27 cellular contexts compared by ENCODE assay signal in the genomic region with DNA sequence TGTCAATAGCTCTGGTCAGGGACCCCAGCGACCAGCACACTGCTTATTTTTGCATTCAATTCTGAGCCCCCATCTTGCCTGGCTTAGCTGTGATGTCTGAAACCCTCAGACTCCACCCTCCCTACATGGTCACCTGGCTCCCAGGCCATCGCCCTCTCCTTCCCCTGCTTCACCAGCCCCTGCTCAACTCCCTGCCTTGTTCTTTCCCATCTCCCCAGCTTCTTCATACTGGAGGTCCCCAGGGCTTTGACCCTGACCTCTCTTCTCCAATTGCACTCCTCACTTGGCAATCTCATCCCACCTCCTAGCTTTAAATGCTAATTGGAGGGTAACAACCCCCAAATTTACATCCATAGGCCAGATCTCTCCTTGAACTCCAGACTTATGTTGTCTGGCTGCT.
"Had no signal": no experiment of that assay in that cellular context is flagged by ENCODE, and none has a peak within 500 bp of the region (broad histone marks: within the 10 kb centered on the region; RNA-seq: fewer than 3 reads in every experiment).

No MANE protein-coding gene starts in this region.

- FAIRE-seq: urothelium cell line had no signal

- ATAC-seq: stimulated activated effector memory CD8-positive, alpha-beta T cell treated with anti-CD3 and anti-CD28 coated beads, Interleukin-12 subunit alpha, Interleukin-12 subunit beta, amount 100 ng/mL, for 72 hours; stimulated activated memory B cell treated with anti-CD40 and anti-IgM and Interleukin-4, amounts not matched to agents 10 μg/mL and 1 μg/mL and 100 μg/mL, for 72 hours; stimulated activated naive B cell treated with anti-CD40 and anti-IgM and Interleukin-4, amounts not matched to agents 10 μg/mL and 1 μg/mL and 100 μg/mL, for 72 hours; stimulated activated naive CD8-positive, alpha-beta T cell treated with anti-CD3 and anti-CD28 coated beads, Interleukin-15, amount 100 ng/mL, for 72 hours; stimulated activated naive CD8-positive, alpha-beta T cell treated with anti-CD3 and anti-CD28 coated beads, Interleukin-15, Interleukin-2, amounts not matched to agents 100 U/mL and 50 U/mL, for 24 hours; upper lobe of right lung had no signal

- H3K9me3 ChIP-seq: suprapubic skin, testis, thoracic aorta, thyroid gland, tibial artery, upper lobe of right lung, uterus, vagina had no signal

- H3K27me3 ChIP-seq: stomach, suprapubic skin, testis, thyroid gland, tibial nerve, transverse colon, upper lobe of left lung, uterus, vagina had no signal

- H3K4me1 ChIP-seq: suprapubic skin, testis, thyroid gland, tibial artery, tibial nerve, transverse colon, upper lobe of left lung, upper lobe of right lung, uterus, vagina had no signal

- H3K4me3 ChIP-seq: stomach, suprapubic skin, testis, thoracic aorta, thyroid gland, tibial artery, tibial nerve, transverse colon, upper lobe of left lung, upper lobe of right lung, uterus, vagina had no signal

- H3K36me3 ChIP-seq: stomach, suprapubic skin, thoracic aorta, thyroid gland, tibial artery, tibial nerve, transverse colon, upper lobe of left lung, upper lobe of right lung, uterus, vagina had no signal

- DNase-seq: stimulated activated CD4-positive, alpha-beta T cell treated with anti-CD3 and anti-CD28 coated beads, Interleukin-2, amount 100 ng/mL, for 48 hours; stimulated activated CD4-positive, alpha-beta T cell treated with anti-CD3 and anti-CD28 coated beads, Interleukin-4, amount 100 ng/mL, for 1 hour; stimulated activated CD4-positive, alpha-beta T cell treated with anti-CD3 and anti-CD28 coated beads, Interleukin-4, amount 100 ng/mL, for 24 hours; stimulated activated CD4-positive, alpha-beta T cell treated with anti-CD3 and anti-CD28 coated beads, Interleukin-4, amount 100 ng/mL, for 4 hours; stimulated activated CD8-positive, alpha-beta memory T cell treated with anti-CD3 and anti-CD28 coated beads, Interleukin-4, amount 100 ng/mL, for 48 hours; stimulated activated naive B cell treated with anti-CD40 and anti-IgM and Interleukin-4, amounts not matched to agents 10 μg/mL and 1 μg/mL and 100 μg/mL, for 72 hours; stimulated activated naive CD4-positive, alpha-beta T cell; stimulated activated naive CD4-positive, alpha-beta T cell treated with Interleukin-2 at 50 U/mL for 16 hours; stimulated activated naive CD8-positive, alpha-beta T cell treated with anti-CD3 and anti-CD28 coated beads, Interleukin-15, amount 100 ng/mL, for 72 hours; stimulated activated naive CD8-positive, alpha-beta T cell treated with anti-CD3 and anti-CD28 coated beads, Interleukin-15, Interleukin-2, amounts not matched to agents 100 U/mL and 50 U/mL, for 24 hours; stomach; substantia nigra; testis; thyroid gland; tibial artery; transverse colon; trophoblast cell; upper lobe of left lung; upper lobe of right lung; uterus had no signal

- H3K27ac ChIP-seq: stomach, suprapubic skin, testis, thoracic aorta, thyroid gland, tibial artery, tibial nerve, transverse colon, upper lobe of left lung, upper lobe of right lung, uterus, vagina had no signal
